8 cellular contexts compared by ENCODE assay signal in genomic region chr17:29177871-29178749, GRCh38. TPM values are rescaled to one million over a fixed set of nuclear protein-coding genes. Genes with fewer than 3 reads are reported as not detected.
DNase-seq lines count a peak whose midpoint lies in the region; ATAC-seq and TF ChIP-seq lines count a peak whose summit lies in the region.

No MANE protein-coding gene starts in this region.

- H3K27ac ChIP-seq in RWPE2 (ENCODE audit: poor library complexity, severe bottlenecking) = peak overlapping the region; percentile 90

- peak overlapping the region; percentile 97 for H3K27ac Mint-ChIP-seq in progenitor cell of endocrine pancreas

- H3K4me1 ChIP-seq in RWPE2 (ENCODE audit: insufficient read depth, poor library complexity, severe bottlenecking) = peaks cover 32% of the 10 kb centered on the region

- H3K27me3 Mint-ChIP-seq in progenitor cell of endocrine pancreas = peaks cover 13% of the 10 kb centered on the region

- H3K36me3 Mint-ChIP-seq in progenitor cell of endocrine pancreas (ENCODE audit: insufficient read depth) = no peaks in the 10 kb centered on the region

- H3K9me3 Mint-ChIP-seq in progenitor cell of endocrine pancreas (ENCODE audit: low read depth) = no peaks in the 10 kb centered on the region

- peak; percentile 80 for DNase-seq in DMS53 (lab: John Stamatoyannopoulos, UW)
- no peak for DNase-seq in RWPE2 (ENCODE audit: low spot score)
- no peak for DNase-seq in foreskin fibroblast
- DNase-seq in progenitor cell of endocrine pancreas (ENCODE audit: low spot score, unreplicated experiment) = no peak
- no peak for DNase-seq in NCI-H2171 (lab: John Stamatoyannopoulos, UW)

- H3K4me3 ChIP-seq in RWPE2 (ENCODE audit: severe bottlenecking) (no peak overlapping the region), foreskin fibroblast (ENCODE audit: low read depth in 1 of 2, low read length in 2 of 2) (peak overlapping the region; percentile 57 to 64)

- peaks cover 30% of the 10 kb centered on the region for H3K4me1 Mint-ChIP-seq in progenitor cell of endocrine pancreas (ENCODE audit: low read depth)

- TF ChIP-seq CTCF in RWPE2 (IDR thresholded peaks at IDR 0.05; ENCODE audit: poor library complexity, severe bottlenecking) (no peak), foreskin fibroblast (IDR thresholded peaks at IDR 0.05; ENCODE audit: low read depth, low read length) (no peak), progenitor cell of endocrine pancreas (IDR thresholded peaks at IDR 0.05; ENCODE audit: unreplicated experiment) (no peak)

- ATAC-seq in RWPE2 (ENCODE audit: low read depth) (no peak), GM21447 (IDR thresholded peaks at IDR 0.05; ENCODE audit: unreplicated experiment) (no peak), HG03175 (IDR thresholded peaks at IDR 0.05; ENCODE audit: unreplicated experiment) (no peak), GM19463 (IDR thresholded peaks at IDR 0.05; ENCODE audit: unreplicated experiment) (no peak)

- H3K4me3 Mint-ChIP-seq in progenitor cell of endocrine pancreas (ENCODE audit: low read depth) = peak overlapping the region; percentile 81

- H3K27me3 ChIP-seq in RWPE2 (ENCODE audit: insufficient read depth, poor library complexity, severe bottlenecking) = no peaks in the 10 kb centered on the region

- peaks cover 10% of the 10 kb centered on the region; the same call in 1 of the 2 replicates for H3K36me3 ChIP-seq in RWPE2 (ENCODE audit: low read depth)

- H3K9me3 ChIP-seq in RWPE2 (ENCODE audit: severe bottlenecking) = no peaks in the 10 kb centered on the region

RNA-seq across cellular contexts. Expression of gene MYO18A, which starts 2.1 kb away (rescaled TPM):
- total RNA-seq in progenitor cell of endocrine pancreas = 75.7 and 77.1 TPM in 2 replicates
